In genomic region chr19:40266912-40267600, GRCh38 we compare ENCODE assay signal across 1 cellular context.
A peak's percentile ranks its signal among the peaks of the same experiment; 100 is the strongest.
TF ChIP-seq lines count a peak whose summit lies in the region.

No MANE protein-coding gene starts in this region.

TF ChIP-seq in GM12878, 131 proteins besides CTCF, POLR2A, EP300 and RAD21:
- TF ChIP-seq POLR2AphosphoS5 (IDR thresholded peaks at IDR 0.05; ENCODE audit: low read length) (peak; percentile 11; the same call in 1 of the 2 replicates), RFX5 (IDR thresholded peaks at IDR 0.05; ENCODE audit: low read depth, low read length) (no peak)
